11 cellular contexts compared by ENCODE assay signal in genomic region chr20:49616154-49617007, GRCh38. TPM values are rescaled to one million over a fixed set of nuclear protein-coding genes. Genes with fewer than 3 reads are reported as not detected.
"Had no signal": no experiment of that assay in that cellular context is flagged by ENCODE, and none has a peak within 500 bp of the region (broad histone marks: within the 10 kb centered on the region; RNA-seq: fewer than 3 reads in every experiment).

No MANE protein-coding gene starts in this region.

- H3K4me3 Mint-ChIP-seq: activated naive CD8-positive, alpha-beta T cell treated with anti-CD3 and anti-CD28 coated beads for 36 hours; memory B cell; natural killer cell; stimulated activated effector memory CD8-positive, alpha-beta T cell treated with anti-CD3 and anti-CD28 coated beads, Interleukin-12 subunit alpha, Interleukin-12 subunit beta, amount 100 ng/mL, for 72 hours; T-helper 2 cell treated with Interferon-gamma antibody and Interleukin-4, amounts not matched to agents 5 μg/mL and 100 μg/mL, for 36 hours had no signal

- H3K9me3 Mint-ChIP-seq: activated naive CD8-positive, alpha-beta T cell treated with anti-CD3 and anti-CD28 coated beads for 36 hours; memory B cell; natural killer cell; stimulated activated effector memory CD8-positive, alpha-beta T cell treated with anti-CD3 and anti-CD28 coated beads, Interleukin-12 subunit alpha, Interleukin-12 subunit beta, amount 100 ng/mL, for 72 hours; T-helper 2 cell treated with Interferon-gamma antibody and Interleukin-4, amounts not matched to agents 5 μg/mL and 100 μg/mL, for 36 hours had no signal

- H3K27ac Mint-ChIP-seq: activated naive CD8-positive, alpha-beta T cell treated with anti-CD3 and anti-CD28 coated beads for 36 hours; memory B cell; natural killer cell; stimulated activated effector memory CD8-positive, alpha-beta T cell treated with anti-CD3 and anti-CD28 coated beads, Interleukin-12 subunit alpha, Interleukin-12 subunit beta, amount 100 ng/mL, for 72 hours; T-helper 2 cell treated with Interferon-gamma antibody and Interleukin-4, amounts not matched to agents 5 μg/mL and 100 μg/mL, for 36 hours had no signal

- ATAC-seq: activated CD4-positive, CD25-positive, alpha-beta regulatory T cell treated with anti-CD3 and anti-CD28 coated beads, Interleukin-2, amount 50 U/mL, for 24 hours; natural killer cell; stimulated activated effector memory CD8-positive, alpha-beta T cell treated with anti-CD3 and anti-CD28 coated beads, Interleukin-12 subunit alpha, Interleukin-12 subunit beta, amount 100 ng/mL, for 72 hours had no signal

- H3K4me1 Mint-ChIP-seq: stimulated activated effector memory CD8-positive, alpha-beta T cell treated with anti-CD3 and anti-CD28 coated beads, Interleukin-12 subunit alpha, Interleukin-12 subunit beta, amount 100 ng/mL, for 72 hours had no signal

- H3K36me3 Mint-ChIP-seq: activated naive CD8-positive, alpha-beta T cell treated with anti-CD3 and anti-CD28 coated beads for 36 hours; memory B cell; natural killer cell; stimulated activated effector memory CD8-positive, alpha-beta T cell treated with anti-CD3 and anti-CD28 coated beads, Interleukin-12 subunit alpha, Interleukin-12 subunit beta, amount 100 ng/mL, for 72 hours had no signal

- DNase-seq: activated CD4-positive, alpha-beta T cell treated with anti-CD3 and anti-CD28 coated beads, Interleukin-2, amount 50 U/mL, for 48 hours; activated gamma-delta T cell treated with Interleukin-2 at 50 U/mL for 16 hours; activated naive CD8-positive, alpha-beta T cell treated with anti-CD3 and anti-CD28 coated beads for 36 hours; activated T-cell treated with anti-CD3 and anti-CD28 coated beads, Interleukin-2, amount 50 U/mL, for 48 hours; dermis blood vessel endothelial cell; natural killer cell; trophoblast cell had no signal

RNA-seq across cellular contexts. Expression of gene PTGIS, which starts 48.4 kb away (rescaled TPM):
- total RNA-seq: natural killer cell had no signal
